ENCODE assay signal across 6 cellular contexts in genomic region chr1:148960212-148961000, GRCh38.
DNase-seq lines count a peak whose midpoint lies in the region; ATAC-seq, FAIRE-seq and TF ChIP-seq lines count a peak whose summit lies in the region.
"Not testable (repeated sequence)": the region's sequence is repeated elsewhere in the genome, so short reads cannot be mapped to it uniquely, and the experiment has no call there.

No MANE protein-coding gene starts in this region.

- dilution Hi-C loops in endothelial cell of umbilical vein (cut with MboI; ENCODE audit: extremely low pct_ligation_motif_present, low sequenced_read_pairs): not testable (repeated sequence)

- not testable (repeated sequence) for H3K9me1 ChIP-seq in endothelial cell of umbilical vein (replicated peaks; ENCODE audit: control insufficient read depth, extremely low read depth, insufficient read depth, low read length)

- not testable (repeated sequence) for H3K36me3 Mint-ChIP-seq in HFFc6 (ENCODE audit: low read depth)

- not testable (repeated sequence) for H3K27me3 ChIP-seq in endothelial cell of umbilical vein (ENCODE audit: control insufficient read depth in 2 of 2, insufficient read depth in 2 of 2, low read length in 2 of 2); lower lobe of right lung (ENCODE audit: low read depth); upper lobe of right lung

- H4K20me1 ChIP-seq in endothelial cell of umbilical vein (replicated peaks; ENCODE audit: control insufficient read depth, extremely low read depth, insufficient read depth, low read length): not testable (repeated sequence)

- not testable (repeated sequence) for H3K4me1 ChIP-seq in endothelial cell of umbilical vein (ENCODE audit: control insufficient read depth, extremely low read depth, insufficient read depth, low read length); lower lobe of right lung; upper lobe of right lung

- not testable (repeated sequence) for H3K4me3 ChIP-seq in endothelial cell of umbilical vein (replicated peaks in 1 of 3; ENCODE audit: insufficient read depth in 1 of 3, low read depth in 1 of 3, low read length in 3 of 3); lower lobe of right lung; upper lobe of right lung

- not testable (repeated sequence) for H3K27me3 Mint-ChIP-seq in HFFc6 (ENCODE audit: insufficient read depth)

- not testable (repeated sequence) for H3K4me1 Mint-ChIP-seq in HFFc6 (ENCODE audit: low read depth)

- FAIRE-seq in endothelial cell of umbilical vein (lab: Jason Lieb, UNC): peak; percentile 88

- BruUV-seq in endothelial cell of umbilical vein (replicated peaks; lab: Mats Ljungman, UMichigan): not testable (repeated sequence)

- DNase-seq in HFFc6; endothelial cell of umbilical vein (ENCODE audit: low read depth, low spot score); left lobe of liver (ENCODE audit: low spot score); lower lobe of right lung; upper lobe of right lung: not testable (repeated sequence)

- not testable (repeated sequence) for H3K36me3 ChIP-seq in endothelial cell of umbilical vein (ENCODE audit: control insufficient read depth in 2 of 2, extremely low read depth in 1 of 2, insufficient read depth in 2 of 2, low read length in 2 of 2); lower lobe of right lung; upper lobe of right lung

- not testable (repeated sequence) for H3K4me3 Mint-ChIP-seq in HFFc6

- ATAC-seq in SK-N-SH treated with all-trans-retinoic acid at 6 μM for 48 hours (peak; percentile 59), left lobe of liver (peak; percentile 21), lower lobe of right lung (peak; percentile 59 to 79), upper lobe of right lung (peak; percentile 54)

- not testable (repeated sequence) for H3K9me3 ChIP-seq in endothelial cell of umbilical vein (replicated peaks; ENCODE audit: control insufficient read depth, insufficient read depth, low read length); lower lobe of right lung; upper lobe of right lung

- H2AFZ ChIP-seq in endothelial cell of umbilical vein (ENCODE audit: low read depth, low read length): not testable (repeated sequence)

- not testable (repeated sequence) for H3K79me2 ChIP-seq in endothelial cell of umbilical vein (ENCODE audit: control insufficient read depth, insufficient read depth, low read length)

- TF ChIP-seq POLR2A in endothelial cell of umbilical vein (IDR thresholded peaks at IDR 0.05; ENCODE audit: low read depth, low read length): not testable (repeated sequence)

- H3K4me2 ChIP-seq in endothelial cell of umbilical vein (ENCODE audit: insufficient read depth, low read length): not testable (repeated sequence)

- not testable (repeated sequence) for H3K9ac ChIP-seq in endothelial cell of umbilical vein (replicated peaks; ENCODE audit: extremely low read depth, insufficient read depth, low read length)

- CTCF ChIA-PET in endothelial cell of umbilical vein (lab: Charles Lee): not testable (repeated sequence)

- not testable (repeated sequence) for H3K9me3 Mint-ChIP-seq in HFFc6

- not testable (repeated sequence) for H3K27ac ChIP-seq in endothelial cell of umbilical vein (ENCODE audit: insufficient read depth, low read depth, low read length); lower lobe of right lung; upper lobe of right lung

- H3K27ac Mint-ChIP-seq in HFFc6: peak overlapping the region; percentile 40; the same call in 1 of the 2 replicates

- POLR2A ChIA-PET in endothelial cell of umbilical vein (lab: Charles Lee): not testable (repeated sequence)

- TF ChIP-seq CTCF in HFFc6 (IDR thresholded peaks at IDR 0.05); endothelial cell of umbilical vein (IDR thresholded peaks at IDR 0.05; ENCODE audit: extremely low read depth in 1 of 2, insufficient read depth in 1 of 2, low read depth in 1 of 2, low read length in 2 of 2); lower lobe of right lung (IDR thresholded peaks at IDR 0.05); upper lobe of right lung (IDR thresholded peaks at IDR 0.05): not testable (repeated sequence)

- intact Hi-C loops in endothelial cell of umbilical vein (cut with micrococcal nuclease); lower lobe of right lung (cut with DNase I); upper lobe of right lung (cut with DNase I): not testable (repeated sequence)
